Comparison of ENCODE assay signal across 14 cellular contexts in genomic region chr17:21738185-21738584, GRCh38. TPM values are rescaled to one million over a fixed set of nuclear protein-coding genes. Genes with fewer than 3 reads are reported as not detected.
DNase-seq lines count a peak whose midpoint lies in the region; ATAC-seq, FAIRE-seq and TF ChIP-seq lines count a peak whose summit lies in the region.
"Not testable (repeated sequence)": the region's sequence is repeated elsewhere in the genome, so short reads cannot be mapped to it uniquely, and the experiment has no call there.
"Had no signal": no experiment of that assay in that cellular context is flagged by ENCODE, and none has a peak within 500 bp of the region (broad histone marks: within the 10 kb centered on the region; RNA-seq: fewer than 3 reads in every experiment).

No MANE protein-coding gene starts in this region.

- ATAC-seq in HepG2: peak; percentile 33
- ATAC-seq in stimulated activated effector memory CD8-positive, alpha-beta T cell treated with anti-CD3 and anti-CD28 coated beads, Interleukin-12 subunit alpha, Interleukin-12 subunit beta, amount 100 ng/mL, for 72 hours: peak; percentile 3
- peak; percentile 3 for ATAC-seq in upper lobe of right lung

- H3F3A ChIP-seq in OCI-LY1 (ENCODE audit: insufficient read depth, low read length): not testable (repeated sequence)

- in situ Hi-C loops in HepG2 (cut with HindIII; ENCODE audit: extremely low pct_ligation_motif_present, low pct_unique_long_range_greater_than_20kb): not testable (repeated sequence)

- TF ChIP-seq CTCF in HEK293 (tag by site-specific recombination; IDR thresholded peaks at IDR 0.05); OCI-LY1 (IDR thresholded peaks at IDR 0.05; ENCODE audit: low read length); HepG2 (CRISPR knock-in tag; IDR thresholded peaks at IDR 0.05); upper lobe of right lung (IDR thresholded peaks at IDR 0.05): not testable (repeated sequence)

- POLR2A ChIA-PET in HEK293 (lab: Yijun Ruan, JAX); HepG2 (lab: Yijun Ruan, JAX): not testable (repeated sequence)

- WGBS in HepG2 (ENCODE audit: low lambda C conversion rate): no CpG with 5 or more reads among the region's 3 CpGs

- H3K27me3 ChIP-seq in BLaER1 treated with 17β-estradiol and CSF1 and Interleukin-3, amounts not matched to agents 10 nM and 100 nM; Karpas-422 (ENCODE audit: low read length); OCI-LY1 (ENCODE audit: insufficient read depth, low read length); HepG2 (ENCODE audit: control insufficient read depth in 1 of 2, insufficient read depth in 2 of 2, low read length in 2 of 2); upper lobe of right lung: not testable (repeated sequence)

- H3K9me3 Mint-ChIP-seq in stimulated activated effector memory CD8-positive, alpha-beta T cell treated with anti-CD3 and anti-CD28 coated beads, Interleukin-12 subunit alpha, Interleukin-12 subunit beta, amount 100 ng/mL, for 72 hours: not testable (repeated sequence)

- peak overlapping the region in 3 of 11 experiments; percentile 39 to 44 (median 41); a peak in 2 of 22 replicates for H3K9ac ChIP-seq in BLaER1 treated with 17β-estradiol and CSF1 and Interleukin-3, amounts not matched to agents 10 nM and 100 nM
- H3K9ac ChIP-seq in Karpas-422 (ENCODE audit: low read length): peak overlapping the region; percentile 54
- peak overlapping the region; percentile 64; the same call in 1 of the 2 replicates for H3K9ac ChIP-seq in OCI-LY1 (ENCODE audit: low read length)
- H3K9ac ChIP-seq in HepG2 (ENCODE audit: insufficient read depth, low read depth, low read length): not testable (repeated sequence)

- CTCF ChIA-PET in HEK293 (lab: Yijun Ruan, JAX); HepG2 (lab: Yijun Ruan, JAX; ENCODE audit: low intra/inter-chr PET ratio, low total read pairs): not testable (repeated sequence)

- not testable (repeated sequence) for H3K79me2 ChIP-seq in Karpas-422 (ENCODE audit: low read length); OCI-LY1 (ENCODE audit: insufficient read depth, low read length); HepG2 (ENCODE audit: insufficient read depth, low read length)

- not testable (repeated sequence) for H3K9me2 ChIP-seq in Karpas-422 (replicated peaks; ENCODE audit: insufficient read depth, low read length); OCI-LY1 (ENCODE audit: low read depth, low read length)

- not testable (repeated sequence) for H3K4me1 Mint-ChIP-seq in stimulated activated effector memory CD8-positive, alpha-beta T cell treated with anti-CD3 and anti-CD28 coated beads, Interleukin-12 subunit alpha, Interleukin-12 subunit beta, amount 100 ng/mL, for 72 hours

- H3K4me3 Mint-ChIP-seq in stimulated activated effector memory CD8-positive, alpha-beta T cell treated with anti-CD3 and anti-CD28 coated beads, Interleukin-12 subunit alpha, Interleukin-12 subunit beta, amount 100 ng/mL, for 72 hours: not testable (repeated sequence)

- not testable (repeated sequence) for TF ChIP-seq RAD21 in HepG2 (CRISPR knock-in tag; IDR thresholded peaks at IDR 0.05)

- not testable (repeated sequence) for H3K9me3 ChIP-seq in BLaER1 treated with 17β-estradiol and CSF1 and Interleukin-3, amounts not matched to agents 10 nM and 100 nM (replicated peaks in 1 of 11); HEK293 (ENCODE audit: control insufficient read depth, insufficient read depth, low read depth, low read length); Karpas-422 (ENCODE audit: low read length); OCI-LY1 (ENCODE audit: low read length); HepG2 (ENCODE audit: low read length); upper lobe of right lung

- peaks cover 3 to 56% (median 42%) of the 10 kb centered on the region in 10 experiments; a peak in 17 of 20 replicates for H3K4me1 ChIP-seq in BLaER1 treated with 17β-estradiol and CSF1 and Interleukin-3, amounts not matched to agents 10 nM and 100 nM
- H3K4me1 ChIP-seq in HEK293 (ENCODE audit: control insufficient read depth, insufficient read depth, low read length); HepG2 (ENCODE audit: insufficient read depth, low read length); upper lobe of right lung: not testable (repeated sequence)
- H3K4me1 ChIP-seq in Karpas-422 (ENCODE audit: low read length): peaks cover 31% of the 10 kb centered on the region
- peaks cover 38% of the 10 kb centered on the region for H3K4me1 ChIP-seq in OCI-LY1 (ENCODE audit: insufficient read depth, low read length, severe bottlenecking)

- intact Hi-C loops in HepG2 (cut with micrococcal nuclease; ENCODE audit: unreplicated experiment); upper lobe of right lung (cut with DNase I): not testable (repeated sequence)

- FAIRE-seq in HepG2 (lab: Jason Lieb, UNC): not testable (repeated sequence)

- not testable (repeated sequence) for H3K36me3 Mint-ChIP-seq in stimulated activated effector memory CD8-positive, alpha-beta T cell treated with anti-CD3 and anti-CD28 coated beads, Interleukin-12 subunit alpha, Interleukin-12 subunit beta, amount 100 ng/mL, for 72 hours

- not testable (repeated sequence) for H3K27ac Mint-ChIP-seq in stimulated activated effector memory CD8-positive, alpha-beta T cell treated with anti-CD3 and anti-CD28 coated beads, Interleukin-12 subunit alpha, Interleukin-12 subunit beta, amount 100 ng/mL, for 72 hours

- not testable (repeated sequence) for TF ChIP-seq POLR2A in HepG2 (IDR thresholded peaks at IDR 0.05; ENCODE audit: insufficient read depth in 1 of 2, low read depth in 2 of 2, low read length in 2 of 2)

- not testable (repeated sequence) for TF ChIP-seq EP300 in HepG2 (IDR thresholded peaks at IDR 0.05; ENCODE audit: low read depth in 2 of 2, low read length in 2 of 2); HepG2 (CRISPR knock-in tag; IDR thresholded peaks at IDR 0.05; ENCODE audit: borderline replicate concordance)

- not testable (repeated sequence) for H2AFZ ChIP-seq in Karpas-422 (ENCODE audit: low read length); OCI-LY1 (ENCODE audit: low read length); HepG2 (ENCODE audit: low read length)

- not testable (repeated sequence) for H4K20me1 ChIP-seq in BLaER1 treated with 17β-estradiol and CSF1 and Interleukin-3, amounts not matched to agents 10 nM and 100 nM; Karpas-422 (ENCODE audit: insufficient read depth, low read depth, low read length); OCI-LY1 (ENCODE audit: insufficient read depth, low read length); HepG2 (ENCODE audit: insufficient read depth, low read length)

- H3K4me2 ChIP-seq in BLaER1 treated with 17β-estradiol and CSF1 and Interleukin-3, amounts not matched to agents 10 nM and 100 nM: peak overlapping the region in 9 of 11 experiments; percentile 46 to 81 (median 63); a peak in 17 of 22 replicates
- peak overlapping the region; percentile 29 for H3K4me2 ChIP-seq in Karpas-422 (ENCODE audit: low read depth, low read length, poor library complexity, severe bottlenecking)
- H3K4me2 ChIP-seq in OCI-LY1 (ENCODE audit: low read length): peak overlapping the region; percentile 33; the same call in 1 of the 2 replicates
- not testable (repeated sequence) for H3K4me2 ChIP-seq in HepG2 (ENCODE audit: low read depth, low read length)

- H3K4me3 ChIP-seq in BLaER1 treated with 17β-estradiol and CSF1 and Interleukin-3, amounts not matched to agents 10 nM and 100 nM; HEK293 (ENCODE audit: low read depth, low read length); Karpas-422 (ENCODE audit: low read length); OCI-LY1 (ENCODE audit: low read depth, low read length, poor library complexity, severe bottlenecking); HepG2 (replicated peaks in 1 of 3; ENCODE audit: insufficient read depth in 1 of 3, low read depth in 2 of 3, low read length in 3 of 3); upper lobe of right lung: not testable (repeated sequence)

- DNase-seq in Karpas-422: peak; percentile 57
- DNase-seq in HepG2 (ENCODE audit: low spot score); stimulated activated effector memory CD8-positive, alpha-beta T cell treated with anti-CD3 and anti-CD28 coated beads, Interleukin-12 subunit alpha, Interleukin-12 subunit beta, amount 100 ng/mL, for 72 hours (ENCODE audit: low spot score in 2 of 2); upper lobe of right lung: not testable (repeated sequence)

- not testable (repeated sequence) for H3K36me3 ChIP-seq in BLaER1 treated with 17β-estradiol and CSF1 and Interleukin-3, amounts not matched to agents 10 nM and 100 nM; HEK293 (ENCODE audit: control insufficient read depth in 2 of 2, insufficient read depth in 1 of 2, low read length in 2 of 2); Karpas-422 (ENCODE audit: insufficient read depth, low read length); OCI-LY1 (ENCODE audit: insufficient read depth, low read length); HepG2 (replicated peaks in 1 of 2; ENCODE audit: control insufficient read depth in 1 of 2, insufficient read depth in 2 of 2, low read length in 2 of 2); upper lobe of right lung

- peak overlapping the region in 7 of 11 experiments; percentile 24 to 65 (median 52); a peak in 13 of 22 replicates for H3K27ac ChIP-seq in BLaER1 treated with 17β-estradiol and CSF1 and Interleukin-3, amounts not matched to agents 10 nM and 100 nM
- H3K27ac ChIP-seq in HEK293 (ENCODE audit: extremely low read depth, low read depth, low read length); HepG2 (ENCODE audit: extremely low read length, insufficient read depth, low read length); upper lobe of right lung: not testable (repeated sequence)
- peak overlapping the region; percentile 81 for H3K27ac ChIP-seq in Karpas-422 (ENCODE audit: low read length)
- peak overlapping the region; percentile 95 for H3K27ac ChIP-seq in OCI-LY1 (ENCODE audit: low read depth, low read length, poor library complexity, severe bottlenecking)

- BruUV-seq in HepG2 (replicated peaks; lab: Mats Ljungman, UMichigan): not testable (repeated sequence)

RNA-seq across cellular contexts. Expression of gene KCNJ18, which starts 45.9 kb away (rescaled TPM):
- total RNA-seq in Karpas-422 (2014; rRNA removed; shearing (Covaris generic); ENCODE audit: low replicate concordance): not detected in 2 replicates
- total RNA-seq in HepG2 (2016; rRNA removed; fragmentation: Illumina TruSeq; extraction: Trizol) (not detected in 2 replicates), upper lobe of right lung (not detected)
- not detected in 2 replicates for total RNA-seq in HepG2 (2016; cell fraction: cytosol; rRNA removed; fragmentation: Illumina TruSeq; extraction: Trizol; ENCODE audit: low read depth)
- total RNA-seq in HepG2 (2016; cell fraction: insoluble cytoplasmic fraction; rRNA removed; fragmentation: Illumina TruSeq; extraction: Trizol): not detected in 2 replicates
- not detected in 2 replicates for total RNA-seq in HepG2 (2016; cell fraction: membrane; rRNA removed; fragmentation: Illumina TruSeq; extraction: Trizol)
- not detected in 2 replicates for total RNA-seq in HepG2 (2016; cell fraction: nucleus; rRNA removed; fragmentation: Illumina TruSeq; extraction: Trizol)
- polyA plus RNA-seq in HepG2 (2011; rRNA removed): not detected in 2 replicates
- polyA plus RNA-seq in HepG2 (2011; cell fraction: cytosol; rRNA removed): not detected in 2 replicates
- not detected in 2 replicates for polyA plus RNA-seq in HepG2 (2011; cell fraction: nucleus; rRNA removed)
- polyA plus RNA-seq in HepG2 (2012): not detected in 2 replicates
- not detected in 2 replicates for polyA plus RNA-seq in HepG2 (2016; cell fraction: cytosol; fragmentation: Illumina TruSeq; extraction: Trizol; ENCODE audit: low read depth)
- not detected in 2 replicates for polyA plus RNA-seq in HepG2 (2016; cell fraction: insoluble cytoplasmic fraction; fragmentation: Illumina TruSeq; extraction: Trizol; ENCODE audit: low read depth)
- not detected in 2 replicates for polyA plus RNA-seq in HepG2 (2016; cell fraction: membrane; fragmentation: Illumina TruSeq; extraction: Trizol; ENCODE audit: low read depth)
- not detected in 2 replicates for polyA plus RNA-seq in HepG2 (2016; cell fraction: nucleus; fragmentation: Illumina TruSeq; extraction: Trizol; ENCODE audit: insufficient read depth, low read depth)
- polyA minus RNA-seq in HepG2 (2011; rRNA and poly(A)+ RNA removed; ENCODE audit: low replicate concordance): not detected in 2 replicates
- not detected in 2 replicates for polyA minus RNA-seq in HepG2 (2011; cell fraction: cytosol; rRNA and poly(A)+ RNA removed)
- not detected in 2 replicates for polyA minus RNA-seq in HepG2 (2011; cell fraction: nucleus; rRNA and poly(A)+ RNA removed)
- total RNA-seq: A673; CD4-positive, alpha-beta memory T cell; CD4-positive, CD25-positive, alpha-beta regulatory T cell; CD8-positive, alpha-beta memory T cell; Daoy had no signal
- polyA plus RNA-seq: AG04450; CD14-positive monocyte; CD4-positive, alpha-beta memory T cell; CD4-positive, CD25-positive, alpha-beta regulatory T cell; CD8-positive, alpha-beta memory T cell had no signal
